2 cellular contexts compared by ENCODE assay signal in genomic region chr4:98611649-98612317, GRCh38.
TF ChIP-seq lines count a peak whose summit lies in the region.

No MANE protein-coding gene starts in this region.

TF ChIP-seq in WTC11, 78 proteins besides CTCF, POLR2A, EP300 and RAD21 (continued from another document):
- no peak for TF ChIP-seq ATF6 (CRISPR knock-in tag; IDR thresholded peaks at IDR 0.05)
- TF ChIP-seq, protein P1, sequence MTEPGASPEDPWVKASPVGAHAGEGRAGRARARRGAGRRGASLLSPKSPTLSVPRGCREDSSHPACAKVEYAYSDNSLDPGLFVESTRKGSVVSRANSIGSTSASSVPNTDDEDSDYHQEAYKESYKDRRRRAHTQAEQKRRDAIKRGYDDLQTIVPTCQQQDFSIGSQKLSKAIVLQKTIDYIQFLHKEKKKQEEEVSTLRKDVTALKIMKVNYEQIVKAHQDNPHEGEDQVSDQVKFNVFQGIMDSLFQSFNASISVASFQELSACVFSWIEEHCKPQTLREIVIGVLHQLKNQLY (CRISPR knock-in tag; IDR thresholded peaks at IDR 0.05) = no peak
- TF ChIP-seq HMGA2 (CRISPR knock-in tag; IDR thresholded peaks at IDR 0.05) = no peak
- no peak for TF ChIP-seq GRHL2 (CRISPR knock-in tag; IDR thresholded peaks at IDR 0.05; ENCODE audit: insufficient replicate concordance, severe bottlenecking)
- no peak for TF ChIP-seq FOXP4 (CRISPR knock-in tag; IDR thresholded peaks at IDR 0.05)

TF ChIP-seq in neural cell, 6 proteins besides CTCF, POLR2A, EP300 and RAD21 (continued from another document):
- peak; percentile 93 for TF ChIP-seq REST (IDR thresholded peaks at IDR 0.05; ENCODE audit: borderline replicate concordance)
- no peak for TF ChIP-seq EZH2 (IDR thresholded peaks at IDR 0.05; ENCODE audit: borderline replicate concordance, insufficient read depth, low read length, poor library complexity, severe bottlenecking)
- peak; percentile 21 for TF ChIP-seq POLR2AphosphoS5 (IDR thresholded peaks at IDR 0.05)
